In the genomic region with DNA sequence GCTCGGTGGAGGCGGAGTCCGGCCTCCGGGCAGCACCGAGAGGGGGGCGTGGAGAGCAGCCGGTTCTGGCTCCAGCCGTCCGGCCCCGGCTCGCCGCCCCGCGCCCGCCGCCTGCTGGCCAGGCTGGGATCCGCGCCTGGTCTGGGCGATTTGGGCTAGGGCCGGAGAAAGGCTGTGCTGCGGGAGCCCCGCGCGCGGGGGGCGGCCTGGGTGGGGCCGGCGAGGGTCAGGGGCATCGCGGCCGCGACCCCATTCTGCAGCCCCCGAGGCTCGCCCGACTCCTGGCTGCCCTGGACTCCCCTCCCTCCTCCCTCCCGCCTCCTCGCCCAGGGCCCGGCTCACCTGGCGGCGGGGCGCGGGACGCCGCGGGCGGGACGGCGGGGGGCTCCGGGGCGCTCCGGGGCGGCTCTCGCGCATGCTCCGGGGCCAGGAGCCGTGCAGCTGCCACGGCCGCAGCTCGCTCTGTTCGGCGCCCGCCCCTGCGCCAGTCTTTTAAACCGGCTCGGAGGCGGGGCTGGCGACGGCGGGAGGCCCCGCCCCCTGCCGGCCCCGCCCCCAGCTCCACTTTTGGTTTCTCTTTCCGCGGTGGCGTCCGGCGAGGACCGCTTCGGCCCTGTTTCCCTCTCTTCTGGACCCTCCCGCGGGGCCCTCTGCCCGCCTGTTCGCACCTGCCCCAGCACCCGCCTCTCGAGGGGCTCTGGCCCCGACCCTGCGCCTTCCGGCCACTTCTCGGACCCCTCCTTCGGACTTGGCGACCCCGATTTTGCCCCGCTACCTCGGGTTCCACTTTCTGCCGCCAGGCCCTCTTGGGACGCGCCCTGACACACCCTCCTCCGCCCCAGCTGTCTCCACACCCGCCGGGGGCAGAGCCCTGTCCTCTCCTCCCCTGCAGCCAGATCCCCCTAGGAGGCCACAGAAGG, we compare ENCODE assay signal across 8 cellular contexts. TPM values are rescaled to one million over a fixed set of nuclear protein-coding genes. Genes with fewer than 3 reads are reported as not detected.
A peak's percentile ranks its signal among the peaks of the same experiment; 100 is the strongest.
DNase-seq lines count a peak whose midpoint lies in the region; ATAC-seq, FAIRE-seq and TF ChIP-seq lines count a peak whose summit lies in the region.

SOCS1 (minus strand) TSS at position 468 of the 920 bp plus-strand sequence. CDS start 726 bp downstream, outside the sequence.

- H3K4me1 ChIP-seq in endothelial cell of umbilical vein (ENCODE audit: control insufficient read depth, extremely low read depth, insufficient read depth, low read length) = peaks cover 10% of the 10 kb centered on the region

- H3K9ac ChIP-seq in endothelial cell of umbilical vein (replicated peaks; ENCODE audit: extremely low read depth, insufficient read depth, low read length) = peak within 1 kb of the TSS; percentile 76

- TF ChIP-seq POLR2A in endothelial cell of umbilical vein (IDR thresholded peaks at IDR 0.05; ENCODE audit: low read depth, low read length) = peak; percentile 97

- H4K20me1 ChIP-seq in endothelial cell of umbilical vein (replicated peaks; ENCODE audit: control insufficient read depth, extremely low read depth, insufficient read depth, low read length) = no peaks in the 10 kb centered on the region

- no peaks in the 10 kb centered on the region for H3K9me1 ChIP-seq in endothelial cell of umbilical vein (replicated peaks; ENCODE audit: control insufficient read depth, extremely low read depth, insufficient read depth, low read length)

- CTCF ChIA-PET in endothelial cell of umbilical vein (lab: Charles Lee) = interaction anchor here (0.6 to 8.3 kb wide), 64 partner anchors 9 to 314 kb away, joined by 3 to 347 read pairs (median 4); partner anchors contain the start of genes CLEC16A, DEXI and TNP2

- H3K4me2 ChIP-seq in endothelial cell of umbilical vein (ENCODE audit: insufficient read depth, low read length) = peak within 1 kb of the TSS; percentile 78

- ATAC-seq in GM19455 (IDR thresholded peaks at IDR 0.05; ENCODE audit: unreplicated experiment) = peak; percentile 55

- H3K9me3 ChIP-seq in endothelial cell of umbilical vein (replicated peaks; ENCODE audit: control insufficient read depth, insufficient read depth, low read length) = no peaks in the 10 kb centered on the region

- H3K4me3 ChIP-seq in endothelial cell of umbilical vein (replicated peaks in 1 of 3; ENCODE audit: insufficient read depth in 1 of 3, low read depth in 1 of 3, low read length in 3 of 3) = peak within 1 kb of the TSS; percentile 43 to 89 (median 73)

- no peaks in the 10 kb centered on the region for H3K36me3 ChIP-seq in endothelial cell of umbilical vein (ENCODE audit: control insufficient read depth in 2 of 2, extremely low read depth in 1 of 2, insufficient read depth in 2 of 2, low read length in 2 of 2)

- BruUV-seq in endothelial cell of umbilical vein (replicated peaks; lab: Mats Ljungman, UMichigan) = no TSS peak

- peak within 1 kb of the TSS; percentile 31 for H3K27ac ChIP-seq in endothelial cell of umbilical vein (ENCODE audit: insufficient read depth, low read depth, low read length)

- POLR2A ChIA-PET in endothelial cell of umbilical vein (lab: Charles Lee) = interaction anchor here (0.6 to 2.5 kb wide), 22 partner anchors 9 to 839 kb away, joined by 3 to 22 read pairs (median 3); no protein-coding TSS in a partner anchor

- H2AFZ ChIP-seq in endothelial cell of umbilical vein (ENCODE audit: low read depth, low read length) = peak within 1 kb of the TSS; percentile 84

- peak; percentile 89 for DNase-seq in COLO668 (lab: John Stamatoyannopoulos, UW; ENCODE audit: unreplicated experiment)
- peak; percentile 75 for DNase-seq in HK-2 (ENCODE audit: unreplicated experiment)
- DNase-seq in NOMO-1 (lab: John Stamatoyannopoulos, UW; ENCODE audit: unreplicated experiment in 2 of 2) = peak; percentile 78 to 88
- DNase-seq in activated CD8-positive, alpha-beta memory T cell treated with anti-CD3 and anti-CD28 coated beads for 48 hours (ENCODE audit: low read depth in 2 of 3, low spot score in 2 of 3) = peak; percentile 83 to 89 (median 85)
- DNase-seq in endothelial cell of umbilical vein (ENCODE audit: low read depth, low spot score) = peak; percentile 78
- peak; percentile 66 for DNase-seq in middle frontal gyrus (ENCODE audit: extremely low spot score, low spot score)
- DNase-seq in stimulated activated CD8-positive, alpha-beta memory T cell treated with anti-CD3 and anti-CD28 coated beads, Interleukin-15, amount 100 ng/mL, for 48 hours (ENCODE audit: low read depth in 2 of 2) = peak; percentile 83 to 88

- peaks cover 0 to 1% of the 10 kb centered on the region in 2 experiments for H3K27me3 ChIP-seq in endothelial cell of umbilical vein (ENCODE audit: control insufficient read depth in 2 of 2, insufficient read depth in 2 of 2, low read length in 2 of 2)

- peak; percentile 88 for FAIRE-seq in endothelial cell of umbilical vein (lab: Jason Lieb, UNC)

- H3K79me2 ChIP-seq in endothelial cell of umbilical vein (ENCODE audit: control insufficient read depth, insufficient read depth, low read length) = no peaks in the 10 kb centered on the region

- peak; percentile 76 to 86 for TF ChIP-seq CTCF in endothelial cell of umbilical vein (IDR thresholded peaks at IDR 0.05; ENCODE audit: extremely low read depth in 1 of 2, insufficient read depth in 1 of 2, low read depth in 1 of 2, low read length in 2 of 2)

- dilution Hi-C loops in endothelial cell of umbilical vein (cut with MboI; ENCODE audit: extremely low pct_ligation_motif_present, low sequenced_read_pairs) = no loop called here

- intact Hi-C loops in endothelial cell of umbilical vein (cut with micrococcal nuclease) = loop anchor here (1.0 to 10.0 kb wide), 6 partner anchors 53 to 411 kb away; partner anchors contain the start of gene SNN

TF ChIP-seq in endothelial cell of umbilical vein, 7 proteins besides CTCF, POLR2A, EP300 and RAD21:
- TF ChIP-seq GATA2 (IDR thresholded peaks at IDR 0.05; ENCODE audit: insufficient read depth, insufficient read length, low read depth, low read length) (no peak), POLR2AphosphoS5 (IDR thresholded peaks at IDR 0.05; ENCODE audit: insufficient read depth, low read depth, low read length) (peak; percentile 97)

RNA-seq across cellular contexts. Expression of gene SOCS1, which starts in this region (rescaled TPM):
- 0.81 and 1.1 TPM in 2 replicates for total RNA-seq in endothelial cell of umbilical vein
- polyA plus RNA-seq in endothelial cell of umbilical vein = 1.2 and 1.7 TPM in 2 replicates
- polyA plus RNA-seq in endothelial cell of umbilical vein (2011; cell fraction: cytosol; rRNA removed) = 0.71 and 1.0 TPM in 2 replicates
- 3.0 TPM in 2 replicates for polyA plus RNA-seq in endothelial cell of umbilical vein (2011; cell fraction: nucleus; rRNA removed)
- polyA plus RNA-seq in endothelial cell of umbilical vein (2012) = 0.19 and 1.1 TPM in 2 replicates
- 0.85 and 1.1 TPM in 2 replicates for polyA minus RNA-seq in endothelial cell of umbilical vein
- 8.0 TPM for polyA minus RNA-seq in endothelial cell of umbilical vein (2011; cell fraction: cytosol; rRNA and poly(A)+ RNA removed)
- polyA minus RNA-seq in endothelial cell of umbilical vein (2011; cell fraction: nucleus; rRNA and poly(A)+ RNA removed) = 4.4 and 13.2 TPM in 2 replicates

Comparison
In these comparisons a context has a peak if more than half of its experiments do, and no peak if none do; other contexts are left out.
1. Peak in every context shown above with its lines: DNase-seq, ATAC-seq, H3K4me3 ChIP-seq and H3K27ac ChIP-seq.